Comparison of ENCODE assay signal across 8 cellular contexts in genomic region chr12:91382081-91382543, GRCh38.
DNase-seq lines count a peak whose midpoint lies in the region; ATAC-seq and TF ChIP-seq lines count a peak whose summit lies in the region.

No MANE protein-coding gene starts in this region.

- H3K27ac ChIP-seq in CD4-positive, CD25-positive, alpha-beta regulatory T cell (ENCODE audit: insufficient read depth, low read length, poor library complexity, severe bottlenecking) = no peak overlapping the region
- H3K27ac ChIP-seq in HUES48 (ENCODE audit: low read depth, low read length) = peak overlapping the region; percentile 97
- H3K27ac ChIP-seq in OCI-LY3 (ENCODE audit: low read length) = no peak overlapping the region
- H3K27ac ChIP-seq in esophagus muscularis mucosa (replicated peaks in 1 of 4) = peak overlapping the region; percentile 35 to 59 (median 55)
- H3K27ac ChIP-seq in muscle layer of duodenum (ENCODE audit: low read length) = peak overlapping the region; percentile 73

- no peaks in the 10 kb centered on the region for H4K20me1 ChIP-seq in OCI-LY3 (ENCODE audit: insufficient read depth, low read length)

- peaks cover 11% of the 10 kb centered on the region for H3K27me3 Mint-ChIP-seq in CD4-positive, CD25-positive, alpha-beta regulatory T cell

- H3K4me3 ChIP-seq in CD4-positive, CD25-positive, alpha-beta regulatory T cell (ENCODE audit: low read depth, low read length) = peak overlapping the region; percentile 60
- H3K4me3 ChIP-seq in HUES48 (ENCODE audit: low read depth, low read length) (peak overlapping the region; percentile 60), OCI-LY3 (ENCODE audit: low read length) (peak overlapping the region; percentile 75), esophagus muscularis mucosa (peak overlapping the region; percentile 42 to 58 (median 48)), muscle layer of duodenum (ENCODE audit: low read depth in 1 of 2, low read length in 2 of 2) (peak overlapping the region; percentile 69 to 84)

- H3K36me3 ChIP-seq in CD4-positive, CD25-positive, alpha-beta regulatory T cell (ENCODE audit: control insufficient read depth, insufficient read depth, low read length) = no peaks in the 10 kb centered on the region
- H3K36me3 ChIP-seq in HUES48 (ENCODE audit: control insufficient read depth, insufficient read depth, low read length) (no peaks in the 10 kb centered on the region), OCI-LY3 (replicated peaks; ENCODE audit: low read depth, low read length) (no peaks in the 10 kb centered on the region), esophagus muscularis mucosa (no peaks in the 10 kb centered on the region), muscle layer of duodenum (ENCODE audit: control insufficient read depth in 1 of 2, insufficient read depth in 2 of 2, low read length in 2 of 2) (no peaks in the 10 kb centered on the region)

- H3K36me3 Mint-ChIP-seq in CD4-positive, CD25-positive, alpha-beta regulatory T cell = no peaks in the 10 kb centered on the region

- TF ChIP-seq CTCF in OCI-LY3 (IDR thresholded peaks at IDR 0.05; ENCODE audit: low read depth, low read length) = peak; percentile 89
- peak; percentile 77 to 83 (median 82) for TF ChIP-seq CTCF in esophagus muscularis mucosa (IDR thresholded peaks at IDR 0.05)

- H3K9ac ChIP-seq in HUES48 (ENCODE audit: low read depth, low read length) (peak overlapping the region; percentile 75), OCI-LY3 (ENCODE audit: low read length) (peak overlapping the region; percentile 40)

- H3K4me1 Mint-ChIP-seq in CD4-positive, CD25-positive, alpha-beta regulatory T cell = peaks cover 0 to 7% (median 5%) of the 10 kb centered on the region in 4 donors

- H3K27me3 ChIP-seq in CD4-positive, CD25-positive, alpha-beta regulatory T cell (ENCODE audit: control insufficient read depth, insufficient read depth, low read length) = peaks cover 5% of the 10 kb centered on the region
- H3K27me3 ChIP-seq in HUES48 (ENCODE audit: control insufficient read depth, insufficient read depth, low read length) (no peaks in the 10 kb centered on the region), OCI-LY3 (ENCODE audit: low read depth, low read length) (no peaks in the 10 kb centered on the region), esophagus muscularis mucosa (no peaks in the 10 kb centered on the region), muscle layer of duodenum (ENCODE audit: low read depth, low read length) (no peaks in the 10 kb centered on the region)

- intact Hi-C loops in esophagus muscularis mucosa (cut with DNase I) = loop anchor here (5.0 to 10.0 kb wide), 2 partner anchors 1190 to 1263 kb away; no protein-coding TSS in a partner anchor

- peak overlapping the region; percentile 5 to 68 (median 34) for H3K4me3 Mint-ChIP-seq in CD4-positive, CD25-positive, alpha-beta regulatory T cell

- H3K27ac Mint-ChIP-seq in CD4-positive, CD25-positive, alpha-beta regulatory T cell = peak overlapping the region in 1 of 3 donors; percentile 73

- H3K4me2 ChIP-seq in OCI-LY3 (ENCODE audit: low read length) = peak overlapping the region; percentile 90

- peaks cover 3% of the 10 kb centered on the region for H3K4me1 ChIP-seq in CD4-positive, CD25-positive, alpha-beta regulatory T cell (ENCODE audit: control insufficient read depth, insufficient read depth, low read length, poor library complexity, severe bottlenecking)
- H3K4me1 ChIP-seq in HUES48 (ENCODE audit: control insufficient read depth, insufficient read depth, low read length) (peaks cover 28% of the 10 kb centered on the region), OCI-LY3 (ENCODE audit: low read length) (peaks cover 5% of the 10 kb centered on the region), esophagus muscularis mucosa (peaks cover 0 to 7% (median 6%) of the 10 kb centered on the region in 4 donors), muscle layer of duodenum (ENCODE audit: control insufficient read depth in 1 of 2, insufficient read depth in 2 of 2, low read length in 2 of 2) (peaks cover 6 to 15% of the 10 kb centered on the region in 2 donors)

- no peak for TF ChIP-seq POLR2A in esophagus muscularis mucosa (IDR thresholded peaks at IDR 0.05; ENCODE audit: low read depth)

- 3% methylated on average over 4 of the region's 4 CpGs for WGBS in esophagus muscularis mucosa

- H2AFZ ChIP-seq in OCI-LY3 (ENCODE audit: low read depth, low read length) = peak overlapping the region; percentile 54; the same call in 1 of the 2 replicates

- TF ChIP-seq EP300 in esophagus muscularis mucosa (IDR thresholded peaks at IDR 0.05) = no peak

- ATAC-seq in CD4-positive, CD25-positive, alpha-beta regulatory T cell (ENCODE audit: low read depth in 2 of 2) = peak; percentile 82
- peak; percentile 84 for ATAC-seq in GM21360 (IDR thresholded peaks at IDR 0.05; ENCODE audit: unreplicated experiment)

- no peaks in the 10 kb centered on the region for H3K79me2 ChIP-seq in OCI-LY3 (ENCODE audit: low read length)

- no peaks in the 10 kb centered on the region for H3K9me3 Mint-ChIP-seq in CD4-positive, CD25-positive, alpha-beta regulatory T cell

- H3K9me3 ChIP-seq in CD4-positive, CD25-positive, alpha-beta regulatory T cell (ENCODE audit: control insufficient read depth in 2 of 2, low read length in 2 of 2) = no peaks in the 10 kb centered on the region
- no peaks in the 10 kb centered on the region for H3K9me3 ChIP-seq in HUES48 (ENCODE audit: control insufficient read depth, insufficient read depth, low read length)
- no peaks in the 10 kb centered on the region for H3K9me3 ChIP-seq in OCI-LY3 (ENCODE audit: insufficient read depth, low read length)
- no peaks in the 10 kb centered on the region for H3K9me3 ChIP-seq in esophagus muscularis mucosa
- H3K9me3 ChIP-seq in muscle layer of duodenum (ENCODE audit: control insufficient read depth in 1 of 2, low read length in 2 of 2) = no peaks in the 10 kb centered on the region

- DNase-seq in CD4-positive, CD25-positive, alpha-beta regulatory T cell = peak; percentile 67 to 87 (median 79)
- peak; percentile 93 for DNase-seq in activated T-cell treated with anti-CD3 and anti-CD28 coated beads for 4 hours
- DNase-seq in esophagus muscularis mucosa (ENCODE audit: extremely low spot score) = no peak
- DNase-seq in stimulated activated CD8-positive, alpha-beta memory T cell treated with anti-CD3 and anti-CD28 coated beads, Interleukin-7, amount 100 ng/mL, for 1 hour (ENCODE audit: low read depth in 2 of 2) = peak; percentile 79 to 83

Comparison
In these comparisons a context has a peak if more than half of its experiments do, and no peak if none do; other contexts are left out.
1. H3K27ac ChIP-seq: peak in HUES48 (single experiment), esophagus muscularis mucosa (4 of 4) and muscle layer of duodenum (single experiment); none in CD4-positive, CD25-positive, alpha-beta regulatory T cell (single experiment) and OCI-LY3 (single experiment).
2. Peak in every context shown above with its lines, with median percentiles within 50 percentile points of each other: H3K4me3 ChIP-seq.